7 cellular contexts compared by ENCODE assay signal in the genomic region with DNA sequence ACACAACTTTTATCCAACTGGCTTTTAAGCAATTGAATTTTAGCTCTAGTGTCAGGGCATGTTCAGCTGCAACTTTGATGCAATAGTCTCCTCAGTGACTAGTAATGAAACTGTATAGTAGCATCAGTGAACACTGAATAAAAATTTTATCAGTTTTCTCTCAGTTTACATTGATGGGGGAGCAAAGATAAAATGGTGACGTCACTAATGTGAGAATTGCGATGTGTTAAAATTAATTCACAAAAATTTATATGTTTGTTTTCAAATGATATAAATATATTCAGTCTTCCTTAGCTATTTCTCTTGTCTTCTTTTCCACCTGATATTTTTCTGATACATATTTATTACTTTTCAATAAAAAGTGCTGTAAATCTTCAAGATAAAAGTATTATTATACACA.
"Had no signal": no experiment of that assay in that cellular context is flagged by ENCODE, and none has a peak within 500 bp of the region (broad histone marks: within the 10 kb centered on the region; RNA-seq: fewer than 3 reads in every experiment).

No MANE protein-coding gene starts in this region.

- H3K27ac Mint-ChIP-seq: IgD-negative memory B cell had no signal

- H3K36me3 Mint-ChIP-seq: IgD-negative memory B cell had no signal

- H3K27me3 Mint-ChIP-seq: IgD-negative memory B cell had no signal

- FAIRE-seq: HTR-8/SVneo had no signal

- H3K4me1 Mint-ChIP-seq: IgD-negative memory B cell had no signal

- H3K4me3 Mint-ChIP-seq: IgD-negative memory B cell had no signal

- H3K27ac ChIP-seq: HL-60, KMS-11 had no signal

- DNase-seq: IMR-90, KBM-7, KG1 had no signal

- H3K4me2 ChIP-seq: KMS-11 had no signal

- H3K9ac ChIP-seq: KMS-11 had no signal
